In genomic region chr1:209565759-209566678, GRCh38 we compare ENCODE assay signal across 8 cellular contexts. TPM values are rescaled to one million over a fixed set of nuclear protein-coding genes. Genes with fewer than 3 reads are reported as not detected.
DNase-seq lines count a peak whose midpoint lies in the region; ATAC-seq and TF ChIP-seq lines count a peak whose summit lies in the region.

No MANE protein-coding gene starts in this region.

- H3K4me3 Mint-ChIP-seq in CD14-positive monocyte = no peak overlapping the region

- no peak overlapping the region for H3K4me3 ChIP-seq in effector memory CD4-positive, alpha-beta T cell (ENCODE audit: insufficient read depth, low read depth, low read length, poor library complexity, severe bottlenecking)
- no peak overlapping the region for H3K4me3 ChIP-seq in mesenchymal stem cell (ENCODE audit: insufficient read depth in 1 of 2, low read depth in 1 of 2, low read length in 2 of 2)

- no peak overlapping the region for H3K4me2 ChIP-seq in mesenchymal stem cell (ENCODE audit: low read length, poor library complexity, severe bottlenecking)

- H3K4me1 Mint-ChIP-seq in CD14-positive monocyte = peaks cover 8% of the 10 kb centered on the region

- no peak overlapping the region for H4K91ac ChIP-seq in mesenchymal stem cell (ENCODE audit: low read length)

- no peak overlapping the region for H3K9ac ChIP-seq in mesenchymal stem cell (ENCODE audit: low read length)

- H2BK120ac ChIP-seq in mesenchymal stem cell (ENCODE audit: low read depth, low read length) = no peak overlapping the region

- H3K27me3 Mint-ChIP-seq in CD14-positive monocyte (ENCODE audit: low read depth in 3 of 3) = peaks cover 10 to 17% (median 15%) of the 10 kb centered on the region in 3 donors

- H3K4ac ChIP-seq in mesenchymal stem cell (ENCODE audit: low read depth in 1 of 2, low read length in 2 of 2) = no peak overlapping the region

- peaks cover 0 to 2% (median 0%) of the 10 kb centered on the region in 7 donors for H3K9me3 Mint-ChIP-seq in CD14-positive monocyte

- H3K4me1 ChIP-seq in effector memory CD4-positive, alpha-beta T cell (ENCODE audit: control insufficient read depth, insufficient read depth, low read length, poor library complexity, severe bottlenecking) = no peaks in the 10 kb centered on the region
- H3K4me1 ChIP-seq in mesenchymal stem cell (ENCODE audit: control insufficient read depth, insufficient read depth, low read depth, low read length) = no peaks in the 10 kb centered on the region

- no peaks in the 10 kb centered on the region for H3K36me3 Mint-ChIP-seq in CD14-positive monocyte

- H2BK5ac ChIP-seq in mesenchymal stem cell (ENCODE audit: low read depth, low read length, poor library complexity, severe bottlenecking) = no peak overlapping the region

- peak; percentile 95 for ATAC-seq in GM19372 (IDR thresholded peaks at IDR 0.05; ENCODE audit: low read depth, unreplicated experiment)
- peak; percentile 94 for ATAC-seq in HG03442 (IDR thresholded peaks at IDR 0.05; ENCODE audit: unreplicated experiment)

- no peaks in the 10 kb centered on the region for H3K27me3 ChIP-seq in effector memory CD4-positive, alpha-beta T cell (replicated peaks; ENCODE audit: control insufficient read depth, insufficient read depth, low read length, poor library complexity, severe bottlenecking)
- peaks cover 40 to 42% of the 10 kb centered on the region in 2 experiments for H3K27me3 ChIP-seq in mesenchymal stem cell (ENCODE audit: control insufficient read depth in 1 of 2, insufficient read depth in 1 of 2, low read length in 2 of 2)

- H3K27ac Mint-ChIP-seq in CD14-positive monocyte = no peak overlapping the region

- intact Hi-C loops in CD14-positive monocyte (cut with micrococcal nuclease) = loop anchor here in 1 of 2 donors (5.0 kb wide), 1 partner anchor 914 kb away; no protein-coding TSS in a partner anchor

- no peak overlapping the region for H4K8ac ChIP-seq in mesenchymal stem cell (ENCODE audit: low read length)

- H3K9me3 ChIP-seq in effector memory CD4-positive, alpha-beta T cell (ENCODE audit: control insufficient read depth, low read length) = no peaks in the 10 kb centered on the region
- H3K9me3 ChIP-seq in mesenchymal stem cell (ENCODE audit: control insufficient read depth, low read length) = no peaks in the 10 kb centered on the region

- peak overlapping the region in 1 of 2 experiments; percentile 25 for H2BK12ac ChIP-seq in mesenchymal stem cell (ENCODE audit: low read length in 2 of 2)

- no peak overlapping the region for H3K23ac ChIP-seq in mesenchymal stem cell (ENCODE audit: low read length in 2 of 2)

- H2AK5ac ChIP-seq in mesenchymal stem cell (ENCODE audit: low read length, severe bottlenecking) = no peak overlapping the region

- peak; percentile 88 for TF ChIP-seq CTCF in CD14-positive monocyte (IDR thresholded peaks at IDR 0.05)

- no peak overlapping the region for H3K18ac ChIP-seq in mesenchymal stem cell (ENCODE audit: low read depth in 1 of 2, low read length in 2 of 2)

- no peak overlapping the region for H3K14ac ChIP-seq in mesenchymal stem cell (ENCODE audit: low read length in 2 of 2)

- DNase-seq in CD14-positive monocyte (ENCODE audit: low spot score) (peak; percentile 80), NCI-H526 treated with DMSO at 0.1 percent for 48 hours (lab: John Stamatoyannopoulos, UW) (peak; percentile 52), mesenchymal stem cell (peak; percentile 79)
- DNase-seq in activated CD4-positive, alpha-beta T cell treated with anti-CD3 and anti-CD28 coated beads, Interleukin-2, amount 50 U/mL, for 4 hours = peak; percentile 69
- DNase-seq in effector memory CD4-positive, alpha-beta T cell = peak; percentile 24 to 61 (median 41)
- DNase-seq in stimulated activated CD8-positive, alpha-beta memory T cell treated with anti-CD3 and anti-CD28 coated beads, Interleukin-15, amount 100 ng/mL, for 48 hours (ENCODE audit: low read depth in 2 of 2) = peak; percentile 45 to 56

- H3K27ac ChIP-seq in effector memory CD4-positive, alpha-beta T cell (ENCODE audit: insufficient read depth, low read length, poor library complexity, severe bottlenecking) = no peak overlapping the region
- no peak overlapping the region for H3K27ac ChIP-seq in mesenchymal stem cell (ENCODE audit: low read length, poor library complexity, severe bottlenecking)

- no peaks in the 10 kb centered on the region for H3K36me3 ChIP-seq in effector memory CD4-positive, alpha-beta T cell (ENCODE audit: control insufficient read depth, insufficient read depth, low read length)
- H3K36me3 ChIP-seq in mesenchymal stem cell (ENCODE audit: control insufficient read depth in 1 of 2, insufficient read depth in 2 of 2, low read depth in 1 of 2, low read length in 2 of 2) = no peaks in the 10 kb centered on the region

- no peak overlapping the region for H2AFZ ChIP-seq in mesenchymal stem cell (ENCODE audit: low read depth, low read length)

- WGBS in mesenchymal stem cell = 38% methylated on average over 14 of the region's 15 CpGs

- no peak overlapping the region for H2BK15ac ChIP-seq in mesenchymal stem cell (ENCODE audit: low read depth, poor library complexity, severe bottlenecking)

- no peaks in the 10 kb centered on the region for H3K79me1 ChIP-seq in mesenchymal stem cell (replicated peaks; ENCODE audit: low read length, poor library complexity, severe bottlenecking)

RNA-seq across cellular contexts. Expression of gene CAMK1G, which starts 17.5 kb away (rescaled TPM):
- polyA plus RNA-seq in CD14-positive monocyte = not detected
- 12.0 TPM for polyA plus RNA-seq in mesenchymal stem cell (2013, experiment 1 of 2)
- 12.0 TPM for polyA plus RNA-seq in mesenchymal stem cell (2013, experiment 2 of 2)
